Comparison of ENCODE assay signal across 12 cellular contexts in the genomic region with DNA sequence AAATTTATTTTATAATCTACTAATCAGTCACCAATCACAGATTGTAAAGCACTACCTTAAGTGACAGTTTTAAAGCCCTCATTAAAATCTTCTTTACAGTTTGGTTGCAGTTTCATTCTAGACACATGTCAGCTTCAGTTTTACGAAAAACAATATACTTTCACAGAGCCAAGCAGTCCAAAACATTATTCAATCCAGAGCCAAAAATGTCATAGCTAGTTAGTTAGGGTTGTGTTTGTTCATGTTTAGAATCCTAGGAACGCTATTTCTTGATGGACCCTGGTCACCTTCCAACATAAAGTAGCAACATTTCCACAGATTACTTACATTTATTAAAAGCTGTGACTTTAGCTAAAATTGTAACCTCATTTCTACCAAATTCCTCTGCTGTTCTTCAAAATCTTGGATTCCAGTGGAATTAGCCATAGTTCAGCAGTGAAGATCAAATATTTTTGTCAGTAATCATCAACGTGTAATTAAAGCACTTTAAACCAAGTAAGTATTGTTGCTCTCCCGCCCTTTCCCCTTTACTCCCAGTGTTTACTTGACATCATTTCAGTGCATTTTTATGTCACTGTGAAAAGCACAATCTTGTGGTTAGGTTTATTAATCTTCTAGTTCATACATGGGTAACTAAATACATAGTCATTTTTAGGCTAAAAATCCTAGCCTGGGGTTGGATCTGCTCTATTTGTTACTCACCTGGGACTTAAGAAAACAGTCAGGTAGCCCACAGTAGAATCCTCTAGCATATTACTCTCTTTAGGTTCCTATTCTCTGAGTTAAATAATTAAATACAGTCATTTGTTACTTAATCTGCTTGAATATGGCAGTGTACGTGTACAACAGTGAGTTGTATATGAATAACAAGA.
DNase-seq lines count a peak whose midpoint lies in the region; ATAC-seq, FAIRE-seq and TF ChIP-seq lines count a peak whose summit lies in the region.
"Had no signal": no experiment of that assay in that cellular context is flagged by ENCODE, and none has a peak within 500 bp of the region (broad histone marks: within the 10 kb centered on the region; RNA-seq: fewer than 3 reads in every experiment).

No MANE protein-coding gene starts in this region.

- no peak overlapping the region for H2AFZ ChIP-seq in astrocyte (ENCODE audit: low read depth, low read length)

- no peak for TF ChIP-seq POLR2A in body of pancreas (IDR thresholded peaks at IDR 0.05)

- 54 to 57% methylated on average over 5 of the region's 5 CpGs for WGBS in body of pancreas, 2 donors

- TF ChIP-seq CTCF in AG04450 (IDR thresholded peaks at IDR 0.05; ENCODE audit: low read depth, low read length) = no peak
- TF ChIP-seq CTCF in HEK293 (tag by site-specific recombination; IDR thresholded peaks at IDR 0.05) = no peak
- TF ChIP-seq CTCF in astrocyte (IDR thresholded peaks at IDR 0.05; ENCODE audit: insufficient read depth, low read depth, low read length) = no peak
- TF ChIP-seq CTCF in body of pancreas (IDR thresholded peaks at IDR 0.05) = no peak

- no peaks in the 10 kb centered on the region for H3K27me3 Mint-ChIP-seq in astrocyte (ENCODE audit: low read depth, unreplicated experiment)
- H3K27me3 Mint-ChIP-seq: CD4-positive, CD25-positive, alpha-beta regulatory T cell had no signal

- no peak for ATAC-seq in HG02588 (IDR thresholded peaks at IDR 0.05; ENCODE audit: unreplicated experiment)
- no peak for ATAC-seq in HG02938 (IDR thresholded peaks at IDR 0.05; ENCODE audit: unreplicated experiment)
- no peak for ATAC-seq in body of pancreas

- peak overlapping the region; percentile 47 for H3K9ac ChIP-seq in astrocyte (ENCODE audit: low read length)

- H3K9me3 ChIP-seq in AG04450 (ENCODE audit: control insufficient read depth, insufficient read depth, low read length) = no peaks in the 10 kb centered on the region
- no peaks in the 10 kb centered on the region for H3K9me3 ChIP-seq in HEK293 (ENCODE audit: control insufficient read depth, insufficient read depth, low read depth, low read length)
- H3K9me3 ChIP-seq in astrocyte (ENCODE audit: insufficient read depth, low read depth, low read length) = no peaks in the 10 kb centered on the region
- no peaks in the 10 kb centered on the region for H3K9me3 ChIP-seq in body of pancreas

- peak overlapping the region; percentile 82 for H3K4me2 ChIP-seq in astrocyte (ENCODE audit: low read length)

- H3K4me3 ChIP-seq in AG04450 (ENCODE audit: low read depth, low read length) (peak overlapping the region; percentile 11), HEK293 (ENCODE audit: low read depth, low read length) (no peak overlapping the region), astrocyte (ENCODE audit: insufficient read depth, low read depth, low read length) (no peak overlapping the region), body of pancreas (no peak overlapping the region)

- H3K27ac Mint-ChIP-seq in astrocyte (ENCODE audit: unreplicated experiment) = peak overlapping the region; percentile 75

- H3K4me1 Mint-ChIP-seq in astrocyte (ENCODE audit: low read depth, unreplicated experiment) = peaks cover 41% of the 10 kb centered on the region

- H3K4me1 ChIP-seq in HEK293 (ENCODE audit: control insufficient read depth, insufficient read depth, low read length) (peaks cover 73% of the 10 kb centered on the region), astrocyte (ENCODE audit: insufficient read depth, low read length) (peaks cover 12% of the 10 kb centered on the region), body of pancreas (peaks cover 34% of the 10 kb centered on the region)

- FAIRE-seq in astrocyte (lab: Jason Lieb, UNC) = peak; percentile 96

- H3K79me2 ChIP-seq in astrocyte (ENCODE audit: insufficient read depth, low read length) = peaks cover 87% of the 10 kb centered on the region

- H4K20me1 ChIP-seq in astrocyte (ENCODE audit: insufficient read depth, low read length) = peaks cover 48% of the 10 kb centered on the region

- no peaks in the 10 kb centered on the region for H3K27me3 ChIP-seq in AG04450 (ENCODE audit: control insufficient read depth, insufficient read depth, low read length)
- no peaks in the 10 kb centered on the region for H3K27me3 ChIP-seq in astrocyte (ENCODE audit: insufficient read depth, low read length)
- no peaks in the 10 kb centered on the region for H3K27me3 ChIP-seq in body of pancreas

- H3K36me3 ChIP-seq in HEK293 (ENCODE audit: control insufficient read depth in 2 of 2, insufficient read depth in 1 of 2, low read length in 2 of 2) = peaks cover 0 to 1% of the 10 kb centered on the region in 2 experiments; a peak in 2 of 3 replicates
- no peaks in the 10 kb centered on the region for H3K36me3 ChIP-seq in astrocyte (ENCODE audit: insufficient read depth, low read length)
- no peaks in the 10 kb centered on the region for H3K36me3 ChIP-seq in body of pancreas (replicated peaks in 1 of 2; ENCODE audit: insufficient read depth in 1 of 2, low read depth in 2 of 2)

- CTCF ChIA-PET in AG04450 (lab: Charles Lee) = no interaction called here
- CTCF ChIA-PET in HEK293 (lab: Yijun Ruan, JAX) = interaction anchor here (0.9 to 1.0 kb wide), 2 partner anchors 9 to 46 kb away, joined by 3 read pairs; no protein-coding TSS in a partner anchor

- DNase-seq in AG04450 (ENCODE audit: low read depth, low spot score) (peak; percentile 15), astrocyte (ENCODE audit: low read depth) (peak; percentile 81), kidney tubule cell (ENCODE audit: low spot score) (peak; percentile 65), body of pancreas (no peak), DMS153 treated with DMSO at 0.1 percent for 48 hours (lab: John Stamatoyannopoulos, UW; ENCODE audit: unreplicated experiment) (no peak)
- DNase-seq: CD4-positive, CD25-positive, alpha-beta regulatory T cell; head of caudate nucleus; NCI-H446 treated with DMSO at 0.1 percent for 48 hours; stimulated activated naive CD4-positive, alpha-beta T cell treated with Interleukin-2 at 50 U/mL for 16 hours had no signal

- POLR2A ChIA-PET in AG04450 (lab: Yijun Ruan, JAX) = no interaction called here
- POLR2A ChIA-PET in HEK293 (lab: Yijun Ruan, JAX) = interaction anchor here (0.7 kb wide), 1 partner anchor 801 kb away, joined by 3 read pairs; no protein-coding TSS in a partner anchor

- peak overlapping the region; percentile 9 for H3K4me3 Mint-ChIP-seq in astrocyte (ENCODE audit: unreplicated experiment)

- no peak overlapping the region for H3K27ac ChIP-seq in AG04450 (ENCODE audit: low read depth, low read length)
- H3K27ac ChIP-seq in HEK293 (ENCODE audit: extremely low read depth, low read depth, low read length) = 0 out of 2 replicates have a peak overlapping the region, but pooled peaks have one; percentile 5
- peak overlapping the region; percentile 72 for H3K27ac ChIP-seq in astrocyte (ENCODE audit: low read depth, low read length)
- no peak overlapping the region for H3K27ac ChIP-seq in body of pancreas

- H3K9me3 Mint-ChIP-seq in astrocyte (ENCODE audit: unreplicated experiment) = no peaks in the 10 kb centered on the region
- H3K9me3 Mint-ChIP-seq: CD4-positive, CD25-positive, alpha-beta regulatory T cell had no signal

- intact Hi-C loops in body of pancreas (cut with DNase I) = no loop called here

- H3K36me3 Mint-ChIP-seq in astrocyte (ENCODE audit: low read depth, unreplicated experiment) = peaks cover 2% of the 10 kb centered on the region

TF ChIP-seq in HEK293, 187 proteins besides CTCF, POLR2A, EP300 and RAD21 (continues in another document):
- TF ChIP-seq ZNF707 (tag by site-specific recombination; IDR thresholded peaks at IDR 0.05) (no peak), ZNF112 (tag by site-specific recombination; IDR thresholded peaks at IDR 0.05) (no peak), IKZF3 (tag by site-specific recombination; IDR thresholded peaks at IDR 0.05) (peak; percentile 49), ZNF211 (tag by site-specific recombination; IDR thresholded peaks at IDR 0.05; ENCODE audit: low read depth) (no peak), PRDM6 (tag by site-specific recombination; IDR thresholded peaks at IDR 0.05) (peak; percentile 95), ZNF777 (tag by site-specific recombination; IDR thresholded peaks at IDR 0.05; ENCODE audit: borderline replicate concordance) (no peak), ZNF221 (tag by site-specific recombination; IDR thresholded peaks at IDR 0.05; ENCODE audit: borderline replicate concordance) (no peak)

Comparison
In these comparisons a context has a peak if more than half of its experiments do, and no peak if none do; other contexts are left out.
1. DNase-seq: peak in AG04450 (single experiment), astrocyte (single experiment) and kidney tubule cell (single experiment); none in body of pancreas (0 of 4) and DMS153 treated with DMSO at 0.1 percent for 48 hours (single experiment).
2. H3K27ac ChIP-seq: peak in HEK293 (single experiment) and astrocyte (single experiment); none in AG04450 (single experiment) and body of pancreas (0 of 4).